Comparison of ENCODE assay signal across 9 cellular contexts in the genomic region with DNA sequence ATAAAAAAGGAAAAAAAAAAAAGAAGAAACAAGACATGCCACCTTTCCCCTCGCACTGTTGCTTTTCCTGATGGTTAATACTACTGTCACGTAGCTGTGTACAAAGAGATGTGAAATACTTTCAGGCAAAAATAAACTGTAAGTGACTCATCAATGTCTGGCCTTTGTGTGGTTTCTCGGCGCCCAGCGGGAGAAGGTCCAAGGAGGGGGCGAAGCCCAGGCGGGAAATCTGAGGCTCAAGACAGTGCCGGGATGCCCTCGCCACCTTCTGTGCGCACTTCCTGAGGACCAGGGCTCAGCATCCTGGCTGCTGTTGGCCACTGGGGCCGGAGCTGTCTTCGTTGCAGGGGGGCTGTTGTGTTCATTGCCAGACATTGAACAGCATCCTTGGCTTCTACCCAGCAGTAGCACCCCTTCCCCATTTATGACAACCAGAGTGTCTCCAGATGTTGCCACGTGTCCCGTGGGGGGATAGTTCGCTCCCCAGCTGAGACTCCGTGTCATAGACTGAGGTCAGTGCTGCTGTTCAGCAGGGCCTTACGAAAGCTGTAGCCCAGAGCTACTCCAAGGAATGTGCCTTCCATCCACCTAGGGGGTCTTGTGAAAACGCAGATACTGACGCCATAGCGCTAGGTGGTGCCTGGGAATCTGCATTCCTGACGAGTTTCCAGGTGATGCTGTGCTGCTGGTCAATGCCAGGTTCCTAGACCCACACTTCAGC.
DNase-seq lines count a peak whose midpoint lies in the region; ATAC-seq, FAIRE-seq and TF ChIP-seq lines count a peak whose summit lies in the region.
"Had no signal": no experiment of that assay in that cellular context is flagged by ENCODE, and none has a peak within 500 bp of the region (broad histone marks: within the 10 kb centered on the region; RNA-seq: fewer than 3 reads in every experiment).

No MANE protein-coding gene starts in this region.

- no peak for FAIRE-seq in kidney (lab: Jason Lieb, UNC)
- FAIRE-seq: colon had no signal

- H3K9me3 ChIP-seq in kidney (ENCODE audit: control insufficient read depth in 1 of 2, low read length in 2 of 2) = no peaks in the 10 kb centered on the region

- H3K4me3 ChIP-seq in kidney (ENCODE audit: low read length in 2 of 2) = no peak overlapping the region

- H3K36me3 ChIP-seq in kidney (ENCODE audit: control insufficient read depth in 1 of 2, insufficient read depth in 2 of 2, low read length in 2 of 2) = peaks cover 5 to 18% of the 10 kb centered on the region in 2 donors

- H3K27ac ChIP-seq in kidney (ENCODE audit: low read depth in 2 of 2, low read length in 2 of 2) = peak overlapping the region; percentile 32 to 37

- no peak overlapping the region for H3K9ac ChIP-seq in kidney (ENCODE audit: low read length in 2 of 2)

- ATAC-seq in HG02870 (IDR thresholded peaks at IDR 0.05; ENCODE audit: unreplicated experiment) = no peak
- ATAC-seq in GM19035 (IDR thresholded peaks at IDR 0.05; ENCODE audit: unreplicated experiment) = no peak

- TF ChIP-seq CTCF in kidney (IDR thresholded peaks at IDR 0.05; ENCODE audit: borderline replicate concordance, extremely low read depth, insufficient read depth) = no peak

- H3K4me1 ChIP-seq in kidney (ENCODE audit: control insufficient read depth in 1 of 2, insufficient read depth in 1 of 2, low read depth in 1 of 2, low read length in 2 of 2) = no peaks in the 10 kb centered on the region

- intact Hi-C loops in kidney (cut with DNase I) = no loop called here

- in situ Hi-C loops in ACHN (cut with HindIII; ENCODE audit: low pct_ligation_motif_present, low pct_unique_long_range_greater_than_20kb, low sequenced_read_pairs) = no loop called here

- DNase-seq in ACHN (peak; percentile 91), HT-29 (ENCODE audit: low spot score) (peak; percentile 61), amniotic epithelial cell (ENCODE audit: low read depth) (peak; percentile 95), kidney (peak; percentile 86), ureter (ENCODE audit: low spot score) (no peak)
- DNase-seq in stimulated activated naive CD4-positive, alpha-beta T cell (lab: John Stamatoyannopoulos, UW) = no peak

Comparison
In these comparisons a context has a peak if more than half of its experiments do, and no peak if none do; other contexts are left out.
1. DNase-seq: peak in ACHN (single experiment), HT-29 (single experiment), amniotic epithelial cell (single experiment) and kidney (single experiment); none in ureter (single experiment) and stimulated activated naive CD4-positive, alpha-beta T cell (0 of 6).